Comparison of ENCODE assay signal across 8 cellular contexts in the genomic region with DNA sequence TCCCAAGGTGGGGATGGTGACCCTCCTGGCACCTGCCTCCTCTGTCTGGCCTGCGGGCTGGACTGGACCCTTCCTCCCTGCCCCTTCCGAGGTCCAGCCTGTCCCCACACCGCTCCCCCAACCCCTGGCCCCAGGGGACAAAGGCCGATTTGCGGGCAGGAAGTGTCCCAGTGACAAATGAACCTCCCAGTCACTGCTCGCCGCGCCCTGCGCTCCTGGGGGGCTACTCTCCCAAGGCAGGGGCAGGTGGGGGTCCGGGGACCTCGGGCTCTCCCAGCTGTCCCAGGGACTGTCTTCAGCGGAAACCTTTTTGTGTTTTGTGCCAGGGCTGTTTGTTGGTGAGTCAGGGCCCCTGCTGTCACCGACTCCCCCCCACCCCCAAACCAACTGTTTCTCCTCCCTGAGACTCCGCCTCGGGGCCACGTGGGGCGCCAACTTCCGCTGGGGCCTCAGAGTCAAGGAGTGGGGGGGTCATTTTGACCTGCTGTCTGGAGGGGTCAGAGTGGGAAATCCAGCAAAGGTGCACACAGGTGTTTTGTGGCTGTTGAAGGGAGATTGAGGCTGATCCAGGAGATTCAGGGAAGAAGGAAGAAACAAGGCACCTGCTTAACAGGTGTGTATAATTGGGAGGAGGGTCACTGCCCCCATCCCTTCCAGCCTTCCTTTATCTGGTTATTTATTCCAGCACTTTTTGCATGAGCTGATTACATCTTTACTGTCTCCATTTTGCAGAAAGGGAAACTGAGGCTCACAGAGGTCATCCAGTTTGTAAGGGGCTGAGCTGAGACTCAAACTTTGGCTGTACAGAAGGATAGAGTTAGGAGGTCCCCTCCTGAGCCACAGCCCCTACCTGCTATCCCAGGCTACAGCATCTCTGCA. TPM values are rescaled to one million over a fixed set of nuclear protein-coding genes. Genes with fewer than 3 reads are reported as not detected.
A peak's percentile ranks its signal among the peaks of the same experiment; 100 is the strongest.
DNase-seq lines count a peak whose midpoint lies in the region; ATAC-seq and TF ChIP-seq lines count a peak whose summit lies in the region.

No MANE protein-coding gene starts in this region.

- intact Hi-C loops in heart left ventricle (cut with DNase I) (no loop called here), posterior vena cava (cut with DNase I) (no loop called here), vagina (cut with DNase I) (no loop called here)

- H3K4me3 ChIP-seq in SK-N-MC = peak overlapping the region; percentile 79
- peak overlapping the region; percentile 69 to 99 (median 95) for H3K4me3 ChIP-seq in heart left ventricle
- H3K4me3 ChIP-seq in vagina = peak overlapping the region; percentile 85

- no peak for TF ChIP-seq POLR2A in heart left ventricle (IDR thresholded peaks at IDR 0.05)
- TF ChIP-seq POLR2A in vagina (IDR thresholded peaks at IDR 0.05) = no peak

- ATAC-seq in HG02798 (IDR thresholded peaks at IDR 0.05; ENCODE audit: poor library complexity, unreplicated experiment) (peak; percentile 47), heart left ventricle (peak; percentile 41 to 70 (median 64)), HG02938 (IDR thresholded peaks at IDR 0.05; ENCODE audit: unreplicated experiment) (no peak)

- H3K9ac ChIP-seq in SK-N-MC (ENCODE audit: insufficient read length) = peak overlapping the region; percentile 47

- DNase-seq in Daoy (ENCODE audit: low read depth) (peak; percentile 74), SK-N-MC (ENCODE audit: low read depth, low spot score) (no peak), heart left ventricle (peak; percentile 60 to 80 (median 66)), posterior vena cava (ENCODE audit: low spot score) (peak; percentile 88), vagina (ENCODE audit: extremely low spot score in 2 of 2) (no peak)
- peak; percentile 72 for DNase-seq in activated naive CD4-positive, alpha-beta T cell treated with Interleukin-2 at 50 U/mL for 16 hours

- H3K27me3 ChIP-seq in heart left ventricle (no peaks in the 10 kb centered on the region), vagina (no peaks in the 10 kb centered on the region)

- TF ChIP-seq CTCF in heart left ventricle (IDR thresholded peaks at IDR 0.05) = peak in 1 of 12 donors; percentile 5
- TF ChIP-seq CTCF in vagina (IDR thresholded peaks at IDR 0.05) = no peak

- no peaks in the 10 kb centered on the region for H3K9me3 ChIP-seq in SK-N-MC (ENCODE audit: low read depth, low read length)
- H3K9me3 ChIP-seq in heart left ventricle = no peaks in the 10 kb centered on the region
- H3K9me3 ChIP-seq in vagina = no peaks in the 10 kb centered on the region

- H3K36me3 ChIP-seq in SK-N-MC (ENCODE audit: insufficient read depth, low read length) (no peaks in the 10 kb centered on the region), heart left ventricle (peaks cover 0 to 37% (median 16%) of the 10 kb centered on the region in 9 donors), vagina (no peaks in the 10 kb centered on the region)

- H3K27ac ChIP-seq in SK-N-MC = no peak overlapping the region
- peak overlapping the region; percentile 61 to 92 (median 86) for H3K27ac ChIP-seq in heart left ventricle
- H3K27ac ChIP-seq in vagina = peak overlapping the region; percentile 92

- H3K4me1 ChIP-seq in heart left ventricle = peaks cover 0 to 36% (median 12%) of the 10 kb centered on the region in 12 donors
- peaks cover 18% of the 10 kb centered on the region for H3K4me1 ChIP-seq in vagina

- WGBS in heart left ventricle, 4 donors = 2 to 3% (median 2%) methylated on average over 10 to 18 of the region's 18 CpGs

RNA-seq across cellular contexts. Expression of a gene that starts 0.8 kb away (rescaled TPM):
- 4.6 and 16.4 TPM in 2 replicates for total RNA-seq in Daoy (2014; rRNA removed; shearing (Covaris generic))
- total RNA-seq in heart left ventricle (10 to 100 TPM; 22.5 to 58.6 (median 44.6) TPM), posterior vena cava (10 to 100 TPM; 42.8 to 48.6 TPM), vagina (27.5 TPM)
- 10 to 100 TPM; 26.7 to 31.8 TPM for polyA plus RNA-seq in heart left ventricle

RNA-seq across cellular contexts. Expression of a gene that starts 18.4 kb away (rescaled TPM):
- total RNA-seq in Daoy (2014; rRNA removed; shearing (Covaris generic)) = 318 and 351 TPM in 2 replicates
- total RNA-seq in heart left ventricle (100 to 1,000 TPM in 5 of 9 donors, 10 to 100 TPM in 4; 65.8 to 167 (median 101) TPM), posterior vena cava (10 to 100 TPM; 44.4 to 46.9 TPM), vagina (54.3 TPM)
- 100 to 1,000 TPM; 127 to 171 TPM for polyA plus RNA-seq in heart left ventricle

RNA-seq across cellular contexts. Expression of a gene that starts 44.7 kb away (rescaled TPM):
- total RNA-seq in Daoy (2014; rRNA removed; shearing (Covaris generic)) = 5.1 and 7.3 TPM in 2 replicates
- total RNA-seq in heart left ventricle (1 to 10 TPM in 4 of 9 donors, under 1 TPM in 5; 0.69 to 5.7 (median 0.99) TPM), posterior vena cava (1 to 10 TPM; 3.1 to 4.5 TPM), vagina (25.5 TPM)
- polyA plus RNA-seq in heart left ventricle = under 1 TPM; 0.33 to 0.50 TPM

RNA-seq across cellular contexts. Expression of a gene that starts 56.2 kb away (rescaled TPM):
- not detected in 2 replicates for total RNA-seq in Daoy (2014; rRNA removed; shearing (Covaris generic))
- total RNA-seq in heart left ventricle (10 to 100 TPM in 2 of 9 donors, 1 to 10 TPM in 6, under 1 TPM in 1; 0.83 to 33.0 (median 3.1) TPM), posterior vena cava (10 to 100 TPM in 1 of 2 donors, 1 to 10 TPM in 1; 6.8 to 16.8 TPM), vagina (3.9 TPM)
- 1 to 10 TPM in 1 of 2 donors, under 1 TPM in 1; 0.88 to 2.8 TPM for polyA plus RNA-seq in heart left ventricle

RNA-seq across cellular contexts. Expression of a gene that starts 59.8 kb away (rescaled TPM):
- 75.0 and 75.6 TPM in 2 replicates for total RNA-seq in Daoy (2014; rRNA removed; shearing (Covaris generic))
- total RNA-seq in heart left ventricle = 100 to 1,000 TPM in 7 of 9 donors, 10 to 100 TPM in 2; 80.2 to 352 (median 137) TPM
- polyA plus RNA-seq in heart left ventricle = 100 to 1,000 TPM; 114 to 236 TPM
- 100 to 1,000 TPM; 192 to 231 TPM for total RNA-seq in posterior vena cava
- 531 TPM for total RNA-seq in vagina

Comparison
In these comparisons a context has a peak if more than half of its experiments do, and no peak if none do; other contexts are left out.
1. DNase-seq: peak in Daoy (single experiment), activated naive CD4-positive, alpha-beta T cell treated with Interleukin-2 at 50 U/mL for 16 hours (single experiment), heart left ventricle (5 of 5) and posterior vena cava (single experiment); none in SK-N-MC (single experiment) and vagina (0 of 2).
2. Peak in every context shown above with its lines, with median percentiles within 50 percentile points of each other: H3K4me3 ChIP-seq.